Comparison of ENCODE assay signal across 19 cellular contexts in genomic region chrX:97308161-97308560, GRCh38.
DNase-seq lines count a peak whose midpoint lies in the region; ATAC-seq, FAIRE-seq and TF ChIP-seq lines count a peak whose summit lies in the region.
"Had no signal": no experiment of that assay in that cellular context is flagged by ENCODE, and none has a peak within 500 bp of the region (broad histone marks: within the 10 kb centered on the region; RNA-seq: fewer than 3 reads in every experiment).

No MANE protein-coding gene starts in this region.

- intact Hi-C loops in IMR-90 (cut with micrococcal nuclease): no loop called here

- no peak for ATAC-seq in IMR-90 (ENCODE audit: low read depth)
- no peak for ATAC-seq in HG03159 (IDR thresholded peaks at IDR 0.05; ENCODE audit: unreplicated experiment)
- ATAC-seq in GM21723 (IDR thresholded peaks at IDR 0.05; ENCODE audit: unreplicated experiment): no peak

- H2AFZ ChIP-seq in IMR-90 (replicated peaks; ENCODE audit: low read length, poor library complexity) (no peak overlapping the region), H1 (ENCODE audit: low read length) (no peak overlapping the region)

- dilution Hi-C loops in IMR-90 (cut with HindIII; ENCODE audit: low sequenced_read_pairs, unreplicated experiment): no loop called here

- H4K8ac ChIP-seq in IMR-90 (ENCODE audit: low read depth in 2 of 2, low read length in 2 of 2): no peak overlapping the region
- H4K8ac ChIP-seq in H1 (ENCODE audit: extremely low read depth, insufficient read depth, low read length): no peak overlapping the region

- no peak overlapping the region for H2BK15ac ChIP-seq in IMR-90 (ENCODE audit: low read depth, low read length)
- H2BK15ac ChIP-seq in H1 (ENCODE audit: low read length): no peak overlapping the region

- peaks cover 5 to 22% of the 10 kb centered on the region in 2 experiments; a peak in 3 of 4 replicates for H3K79me2 ChIP-seq in H1 (ENCODE audit: control insufficient read depth in 1 of 2, insufficient read depth in 2 of 2, low read length in 2 of 2)

- CTCF ChIA-PET in IMR-90 (lab: Yijun Ruan, JAX): no interaction called here
- CTCF ChIA-PET in H1 (lab: Charles Lee; ENCODE audit: partially characterized antibody): no interaction called here

- H3K27me3 ChIP-seq in IMR-90 (ENCODE audit: control insufficient read depth, insufficient read depth, low read length) (no peaks in the 10 kb centered on the region), H1 (replicated peaks in 1 of 4; ENCODE audit: control insufficient read depth in 3 of 4, extremely low read depth in 1 of 4, insufficient read depth in 3 of 4, low read length in 3 of 4) (no peaks in the 10 kb centered on the region)

- no peaks in the 10 kb centered on the region for H3K9me1 ChIP-seq in IMR-90 (ENCODE audit: insufficient read depth, low read length)

- no peak for TF ChIP-seq POLR2A in IMR-90 (IDR thresholded peaks at IDR 0.05; ENCODE audit: low read depth, low read length)
- no peak for TF ChIP-seq POLR2A in H1 (IDR thresholded peaks at IDR 0.05; ENCODE audit: control extremely low read depth in 1 of 2, low read depth in 2 of 2, low read length in 2 of 2)

- no peak overlapping the region for H2AK9ac ChIP-seq in IMR-90 (replicated peaks; ENCODE audit: low read depth, low read length, poor library complexity)

- POLR2A ChIA-PET in IMR-90 (lab: Charles Lee; ENCODE audit: unreplicated experiment): no interaction called here
- POLR2A ChIA-PET in H1 (lab: Charles Lee; ENCODE audit: partially characterized antibody): no interaction called here

- FAIRE-seq in H1 (lab: Jason Lieb, UNC): no peak
- FAIRE-seq: GM18507 had no signal

- TF ChIP-seq CTCF in IMR-90 (conservative IDR thresholded peaks at IDR 0.05; ENCODE audit: low read depth, low read length) (no peak), H1 (IDR thresholded peaks at IDR 0.05; ENCODE audit: control extremely low read depth in 1 of 3, insufficient read depth in 1 of 3, low read depth in 1 of 3, low read length in 3 of 3) (no peak), progenitor cell of endocrine pancreas (IDR thresholded peaks at IDR 0.05; ENCODE audit: unreplicated experiment) (no peak)

- H2AK5ac ChIP-seq in IMR-90 (ENCODE audit: low read depth, low read length) (no peak overlapping the region), H1 (ENCODE audit: low read depth, low read length) (no peak overlapping the region)

- H3K36me3 Mint-ChIP-seq in progenitor cell of endocrine pancreas (ENCODE audit: insufficient read depth): peaks cover 2% of the 10 kb centered on the region

- peaks cover 4% of the 10 kb centered on the region for H3K9me3 Mint-ChIP-seq in progenitor cell of endocrine pancreas (ENCODE audit: low read depth)

- no peak overlapping the region for H2BK20ac ChIP-seq in IMR-90 (ENCODE audit: low read depth, low read length)
- H2BK20ac ChIP-seq in H1 (ENCODE audit: low read length): no peak overlapping the region

- H3K36me3 ChIP-seq in IMR-90 (ENCODE audit: control insufficient read depth, insufficient read depth, low read length) (no peaks in the 10 kb centered on the region), H1 (ENCODE audit: control insufficient read depth in 2 of 4, insufficient read depth in 4 of 4, low read length in 3 of 4) (no peaks in the 10 kb centered on the region)
- H3K36me3 ChIP-seq: BLaER1 treated with 17β-estradiol and CSF1 and Interleukin-3, amounts not matched to agents 10 nM and 100 nM had no signal

- H3K23me2 ChIP-seq in H1 (ENCODE audit: low read depth, low read length): 0 out of 2 replicates have a peak, but pooled peaks cover 3% of the 10 kb centered on the region

- H3K56ac ChIP-seq in IMR-90 (ENCODE audit: extremely low read depth, insufficient read depth, low read length) (no peak overlapping the region), H1 (replicated peaks; ENCODE audit: insufficient read length, low read depth, low read length) (no peak overlapping the region)

- no peak overlapping the region for H2BK5ac ChIP-seq in IMR-90 (ENCODE audit: low read depth, low read length, poor library complexity, severe bottlenecking)
- H2BK5ac ChIP-seq in H1 (ENCODE audit: low read depth, low read length): no peak overlapping the region; the same call in 1 of the 2 replicates

- H4K5ac ChIP-seq in IMR-90 (ENCODE audit: low read depth, low read length) (no peak overlapping the region), H1 (ENCODE audit: insufficient read length, low read depth, low read length) (no peak overlapping the region)

- H3K14ac ChIP-seq in IMR-90 (replicated peaks; ENCODE audit: low read depth, low read length) (no peak overlapping the region), H1 (ENCODE audit: insufficient read length) (no peak overlapping the region)

- in situ Hi-C loops in IMR-90 (cut with MboI; ENCODE audit: low sequenced_read_pairs): no loop called here

- no peak for TF ChIP-seq RAD21 in IMR-90 (IDR thresholded peaks at IDR 0.05; ENCODE audit: low read length)
- TF ChIP-seq RAD21 in H1 (IDR thresholded peaks at IDR 0.05 in 1 of 2, conservative IDR thresholded peaks at IDR 0.05 in 1 of 2; ENCODE audit: low read depth in 2 of 2, low read length in 2 of 2): no peak

- no peak overlapping the region for H2BK12ac ChIP-seq in H1 (ENCODE audit: low read depth, low read length)

- H3K4ac ChIP-seq in IMR-90 (ENCODE audit: low read depth, low read length): no peak overlapping the region
- no peak overlapping the region for H3K4ac ChIP-seq in H1 (replicated peaks; ENCODE audit: insufficient read length, low read depth, low read length)

- H3K4me2 ChIP-seq in IMR-90 (ENCODE audit: low read depth, low read length): no peak overlapping the region
- no peak overlapping the region for H3K4me2 ChIP-seq in H1 (ENCODE audit: insufficient read depth in 1 of 2, low read depth in 2 of 2, low read length in 2 of 2)
- H3K4me2 ChIP-seq: BLaER1 treated with 17β-estradiol and CSF1 and Interleukin-3, amounts not matched to agents 10 nM and 100 nM had no signal

- no peak overlapping the region for H3K4me3 Mint-ChIP-seq in progenitor cell of endocrine pancreas (ENCODE audit: low read depth)

- TF ChIP-seq EP300 in H1 (IDR thresholded peaks at IDR 0.05; ENCODE audit: borderline replicate concordance in 1 of 2, low read depth in 2 of 2, low read length in 2 of 2): no peak

- H3K23ac ChIP-seq in IMR-90 (ENCODE audit: low read depth, low read length) (no peak overlapping the region), H1 (ENCODE audit: insufficient read length) (no peak overlapping the region)

- no peak overlapping the region for H3K27ac ChIP-seq in IMR-90 (ENCODE audit: insufficient read depth, low read length)
- no peak overlapping the region for H3K27ac ChIP-seq in H1 (ENCODE audit: low read depth, low read length)
- H3K27ac ChIP-seq: BLaER1 treated with 17β-estradiol and CSF1 and Interleukin-3, amounts not matched to agents 10 nM and 100 nM; RWPE1 had no signal

- H3K79me1 ChIP-seq in IMR-90 (ENCODE audit: low read depth in 1 of 2, low read length in 2 of 2): no peaks in the 10 kb centered on the region
- H3K79me1 ChIP-seq in H1 (ENCODE audit: low read depth, low read length): no peaks in the 10 kb centered on the region

- H3K18ac ChIP-seq in IMR-90 (ENCODE audit: low read depth, low read length) (no peak overlapping the region), H1 (ENCODE audit: extremely low read depth, low read length) (no peak overlapping the region)

- no peaks in the 10 kb centered on the region for H4K20me1 ChIP-seq in IMR-90 (ENCODE audit: insufficient read depth, low read length)
- no peaks in the 10 kb centered on the region for H4K20me1 ChIP-seq in H1 (replicated peaks in 1 of 2; ENCODE audit: control insufficient read depth in 1 of 2, insufficient read depth in 2 of 2, low read length in 2 of 2)
- H4K20me1 ChIP-seq: BLaER1 treated with 17β-estradiol and CSF1 and Interleukin-3, amounts not matched to agents 10 nM and 100 nM had no signal

- H3K27me3 Mint-ChIP-seq in progenitor cell of endocrine pancreas: no peaks in the 10 kb centered on the region

- H4K91ac ChIP-seq in IMR-90 (ENCODE audit: insufficient read depth, low read depth, low read length): no peak overlapping the region
- no peak overlapping the region for H4K91ac ChIP-seq in H1 (replicated peaks; ENCODE audit: insufficient read length, low read length)

- no peaks in the 10 kb centered on the region for H3K9me3 ChIP-seq in IMR-90 (ENCODE audit: control insufficient read depth, insufficient read depth, low read length)
- no peaks in the 10 kb centered on the region for H3K9me3 ChIP-seq in H1 (ENCODE audit: insufficient read depth in 2 of 2, low read depth in 1 of 2, low read length in 1 of 2)
- H3K9me3 ChIP-seq: BLaER1 treated with 17β-estradiol and CSF1 and Interleukin-3, amounts not matched to agents 10 nM and 100 nM had no signal

- H3K4me1 ChIP-seq in IMR-90 (ENCODE audit: control insufficient read depth, insufficient read depth, low read length) (no peaks in the 10 kb centered on the region), H1 (replicated peaks in 1 of 4; ENCODE audit: control insufficient read depth in 3 of 4, insufficient read depth in 4 of 4, low read length in 3 of 4) (no peaks in the 10 kb centered on the region; a peak in 1 of 7 replicates)
- H3K4me1 ChIP-seq: BLaER1 treated with 17β-estradiol and CSF1 and Interleukin-3, amounts not matched to agents 10 nM and 100 nM had no signal

- no peak overlapping the region for H3K27ac Mint-ChIP-seq in progenitor cell of endocrine pancreas

- H2BK120ac ChIP-seq in IMR-90 (ENCODE audit: low read depth, low read length): no peak overlapping the region
- H2BK120ac ChIP-seq in H1 (replicated peaks; ENCODE audit: low read depth, low read length): peak overlapping the region; percentile 64

- H3K4me1 Mint-ChIP-seq in progenitor cell of endocrine pancreas (ENCODE audit: low read depth): peaks cover 14% of the 10 kb centered on the region

- H3K4me3 ChIP-seq in IMR-90 (ENCODE audit: insufficient read depth, low read depth, low read length) (no peak overlapping the region), H1 (ENCODE audit: extremely low read depth in 1 of 4, insufficient read depth in 2 of 4, low read depth in 3 of 4, low read length in 4 of 4) (no peak overlapping the region)
- H3K4me3 ChIP-seq: BLaER1 treated with 17β-estradiol and CSF1 and Interleukin-3, amounts not matched to agents 10 nM and 100 nM had no signal

- DNase-seq in EH (ENCODE audit: low read depth): peak; percentile 76
- peak; percentile 17 for DNase-seq in IMR-90
- no peak for DNase-seq in H1 (ENCODE audit: low read depth in 1 of 2, low spot score in 2 of 2)
- DNase-seq in iris pigment epithelial cell (ENCODE audit: low read depth): peak; percentile 29
- no peak for DNase-seq in progenitor cell of endocrine pancreas (ENCODE audit: low spot score, unreplicated experiment)
- DNase-seq: DMS 273 treated with DMSO at 0.1 percent for 48 hours; KBM-7; NCI-H1048; NCI-H146; NCI-H2081 treated with DMSO at 0.1 percent for 48 hours; NCI-H226; NCI-H526 treated with DMSO at 0.1 percent for 48 hours; NK-92 treated with Interleukin-12 subunit alpha and Interleukin-12 subunit beta, amount 100 ng/mL, for 24 hours; OCI-M1 had no signal

- H3K9ac ChIP-seq in IMR-90 (ENCODE audit: low read depth, low read length) (no peak overlapping the region), H1 (replicated peaks in 1 of 4; ENCODE audit: extremely low read depth in 1 of 4, low read depth in 3 of 4, low read length in 3 of 4) (no peak overlapping the region)
- H3K9ac ChIP-seq: BLaER1 treated with 17β-estradiol and CSF1 and Interleukin-3, amounts not matched to agents 10 nM and 100 nM had no signal

- BruUV-seq in IMR-90 (replicated peaks; lab: Mats Ljungman, UMichigan): no TSS peak

- no CpG with 5 or more reads among the region's 4 CpGs for WGBS in IMR-90 (ENCODE audit: extremely low coverage in 2 of 2, insufficient read length in 1 of 2), 2 experiments
- 89% methylated on average over 3 of the region's 4 CpGs; no CpG with 5 or more reads in 1 of the 2 experiments for WGBS in H1 (ENCODE audit: extremely low coverage in 1 of 2, insufficient coverage in 1 of 2, insufficient read length in 1 of 2, insufficient replicate concordance in 2 of 2, low coverage in 1 of 2, low lambda C conversion rate in 2 of 2, missing lambda C conversion rate in 1 of 2), 2 experiments

Comparison
In these comparisons a context has a peak if more than half of its experiments do, and no peak if none do; other contexts are left out.
1. DNase-seq: peak in EH (single experiment), IMR-90 (single experiment) and iris pigment epithelial cell (single experiment); none in H1 (0 of 2) and progenitor cell of endocrine pancreas (single experiment).